Comparison of ENCODE assay signal across 24 cellular contexts in the genomic region with DNA sequence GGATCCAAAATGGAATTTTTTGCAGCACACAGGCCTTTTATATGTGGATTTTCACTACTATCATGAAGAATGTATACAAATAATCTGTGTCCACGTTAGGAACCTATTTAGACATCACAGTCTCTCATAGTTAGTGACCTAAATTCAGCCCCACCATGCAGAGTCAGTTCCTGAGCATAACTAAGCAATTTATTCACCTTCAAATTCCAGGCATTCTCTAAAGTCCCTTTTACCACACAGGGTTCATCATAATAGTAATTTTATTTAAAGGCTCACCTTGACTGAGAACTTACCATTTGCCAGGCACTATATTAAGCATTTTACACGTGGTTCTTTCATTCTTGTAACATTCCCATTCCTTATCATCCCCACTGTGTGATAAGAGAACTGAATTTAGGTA.
"Had no signal": no experiment of that assay in that cellular context is flagged by ENCODE, and none has a peak within 500 bp of the region (broad histone marks: within the 10 kb centered on the region; RNA-seq: fewer than 3 reads in every experiment).

No MANE protein-coding gene starts in this region.

- H3K27ac Mint-ChIP-seq: naive thymus-derived CD4-positive, alpha-beta T cell; natural killer cell treated with Interleukin-12 subunit alpha and Interleukin-12 subunit beta and Interleukin-15 and Interleukin-18, amount 100 ng/mL, for 72 hours; stimulated activated naive B cell treated with anti-CD40 and anti-IgM and Interleukin-4, amounts not matched to agents 10 μg/mL and 1 μg/mL and 100 μg/mL, for 72 hours had no signal

- ATAC-seq: left colon; mucosa of descending colon; naive thymus-derived CD4-positive, alpha-beta T cell; natural killer cell treated with Interleukin-12 subunit alpha and Interleukin-12 subunit beta and Interleukin-15 and Interleukin-18, amount 100 ng/mL, for 72 hours; pancreas; right lobe of liver; stimulated activated naive B cell treated with anti-CD40 and anti-IgM and Interleukin-4, amounts not matched to agents 10 μg/mL and 1 μg/mL and 100 μg/mL, for 72 hours; stimulated activated naive CD8-positive, alpha-beta T cell treated with anti-CD3 and anti-CD28 coated beads, Interleukin-15, Interleukin-2, amounts not matched to agents 100 U/mL and 50 U/mL, for 24 hours had no signal

- H3K9me3 Mint-ChIP-seq: naive thymus-derived CD4-positive, alpha-beta T cell; natural killer cell treated with Interleukin-12 subunit alpha and Interleukin-12 subunit beta and Interleukin-15 and Interleukin-18, amount 100 ng/mL, for 72 hours; stimulated activated naive B cell treated with anti-CD40 and anti-IgM and Interleukin-4, amounts not matched to agents 10 μg/mL and 1 μg/mL and 100 μg/mL, for 72 hours had no signal

- H3K36me3 Mint-ChIP-seq: naive thymus-derived CD4-positive, alpha-beta T cell; natural killer cell treated with Interleukin-12 subunit alpha and Interleukin-12 subunit beta and Interleukin-15 and Interleukin-18, amount 100 ng/mL, for 72 hours; stimulated activated naive B cell treated with anti-CD40 and anti-IgM and Interleukin-4, amounts not matched to agents 10 μg/mL and 1 μg/mL and 100 μg/mL, for 72 hours had no signal

- H3K27me3 Mint-ChIP-seq: stimulated activated naive B cell treated with anti-CD40 and anti-IgM and Interleukin-4, amounts not matched to agents 10 μg/mL and 1 μg/mL and 100 μg/mL, for 72 hours had no signal

- H3K4me2 ChIP-seq: smooth muscle cell had no signal

- H3K4me1 ChIP-seq: pancreas, prostate gland, right lobe of liver, testis, thyroid gland, upper lobe of left lung had no signal

- DNase-seq: hippocampal formation; kidney glomerular epithelial cell; left colon; midbrain; mucosa of descending colon; naive thymus-derived CD4-positive, alpha-beta T cell; pancreas; posterior cingulate gyrus; right lobe of liver; stimulated activated CD4-positive, alpha-beta T cell treated with anti-CD3 and anti-CD28 coated beads, Interleukin-2, amount 100 ng/mL, for 24 hours; stimulated activated CD4-positive, alpha-beta T cell treated with anti-CD3 and anti-CD28 coated beads, Interleukin-4, amount 100 ng/mL, for 1 hour; stimulated activated naive B cell treated with anti-CD40 and anti-IgM and Interleukin-4, amounts not matched to agents 10 μg/mL and 1 μg/mL and 100 μg/mL, for 72 hours; stimulated activated naive CD8-positive, alpha-beta T cell treated with anti-CD3 and anti-CD28 coated beads, Interleukin-15, Interleukin-2, amounts not matched to agents 100 U/mL and 50 U/mL, for 24 hours; stomach; testis; thyroid gland; transverse colon; upper lobe of left lung had no signal

- H3K36me3 ChIP-seq: pancreas, prostate gland, right lobe of liver, thyroid gland, transverse colon, upper lobe of left lung, vagina had no signal

- H3K27ac ChIP-seq: pancreas, prostate gland, right lobe of liver, stomach, testis, thyroid gland, transverse colon, upper lobe of left lung, vagina had no signal

- H3K4me3 ChIP-seq: lung, mucosa of descending colon, pancreas, prostate gland, right atrium auricular region, right lobe of liver, smooth muscle cell, stomach, testis, thyroid gland, transverse colon, upper lobe of left lung, vagina had no signal

- H3K4me3 Mint-ChIP-seq: naive thymus-derived CD4-positive, alpha-beta T cell; natural killer cell treated with Interleukin-12 subunit alpha and Interleukin-12 subunit beta and Interleukin-15 and Interleukin-18, amount 100 ng/mL, for 72 hours; stimulated activated naive B cell treated with anti-CD40 and anti-IgM and Interleukin-4, amounts not matched to agents 10 μg/mL and 1 μg/mL and 100 μg/mL, for 72 hours had no signal

- H3K27me3 ChIP-seq: pancreas, right atrium auricular region, right lobe of liver, stomach, testis, thyroid gland, transverse colon, upper lobe of left lung, vagina had no signal

- H3K9me3 ChIP-seq: mucosa of descending colon, pancreas, prostate gland, right atrium auricular region, right lobe of liver, stomach, testis, thyroid gland, transverse colon, upper lobe of left lung, vagina had no signal
